8 cellular contexts compared by ENCODE assay signal in genomic region chr4:173334085-173334890, GRCh38.
DNase-seq lines count a peak whose midpoint lies in the region; ATAC-seq and FAIRE-seq lines count a peak whose summit lies in the region.

Gene HMGB2 (minus strand): TSS chr4:173334358. CDS start chr4:173333649, 709 bp downstream.

- peaks cover 39% of the 10 kb centered on the region for H3K36me3 Mint-ChIP-seq in effector memory CD8-positive, alpha-beta T cell (ENCODE audit: insufficient read depth)

- H3K4me3 Mint-ChIP-seq in effector memory CD8-positive, alpha-beta T cell = peak within 1 kb of the TSS; percentile 99 to 100

- peaks cover 21 to 25% of the 10 kb centered on the region in 2 donors for H3K4me1 Mint-ChIP-seq in effector memory CD8-positive, alpha-beta T cell (ENCODE audit: low read depth in 2 of 2)

- no peaks in the 10 kb centered on the region for H3K27me3 Mint-ChIP-seq in effector memory CD8-positive, alpha-beta T cell

- peak within 1 kb of the TSS; percentile 98 to 99 for H3K27ac Mint-ChIP-seq in effector memory CD8-positive, alpha-beta T cell

- DNase-seq in COLO829 (ENCODE audit: low spot score) (peak; percentile 100), HTR-8/SVneo (ENCODE audit: insufficient read length, low spot score) (peak; percentile 99), NOMO-1 treated with dmso at 0.1 percent for 144 hours (lab: John Stamatoyannopoulos, UW; ENCODE audit: unreplicated experiment) (peak; percentile 99), medulla oblongata (ENCODE audit: extremely low spot score) (peak; percentile 100)
- peak; percentile 97 to 98 (median 97) for DNase-seq in activated CD8-positive, alpha-beta memory T cell treated with anti-CD3 and anti-CD28 coated beads for 48 hours (ENCODE audit: low read depth in 2 of 3, low spot score in 2 of 3)
- peak; percentile 99 to 100 (median 100) for DNase-seq in effector memory CD8-positive, alpha-beta T cell
- DNase-seq in stimulated activated CD8-positive, alpha-beta memory T cell treated with anti-CD3 and anti-CD28 coated beads, Interleukin-12 subunit alpha, Interleukin-12 subunit beta, amount 100 ng/mL, for 1 hour (ENCODE audit: low read depth) = peak; percentile 100

- no peaks in the 10 kb centered on the region for H3K9me3 Mint-ChIP-seq in effector memory CD8-positive, alpha-beta T cell

- ATAC-seq in GM21367 (IDR thresholded peaks at IDR 0.05; ENCODE audit: unreplicated experiment) = peak; percentile 94
- peak; percentile 90 for ATAC-seq in effector memory CD8-positive, alpha-beta T cell (replicated peaks)

- FAIRE-seq in HTR-8/SVneo (lab: Jason Lieb, UNC) = peak; percentile 98

Comparison
In these comparisons a context has a peak if more than half of its experiments do, and no peak if none do; other contexts are left out.
1. Peak in every context shown above with its lines: DNase-seq and ATAC-seq.